In genomic region chrX:40055495-40055894, GRCh38 we compare ENCODE assay signal across 23 cellular contexts.
"Had no signal": no experiment of that assay in that cellular context is flagged by ENCODE, and none has a peak within 500 bp of the region (broad histone marks: within the 10 kb centered on the region; RNA-seq: fewer than 3 reads in every experiment).

No MANE protein-coding gene starts in this region.

- H3K27ac Mint-ChIP-seq: activated naive CD4-positive, alpha-beta T cell treated with anti-CD3 and anti-CD28 coated beads, Interleukin-2, amount 10 ng/mL, durations not matched to agents 7 days and 5 days; memory B cell; nephron; T-helper 2 cell treated with Interferon-gamma antibody and Interleukin-4, amounts not matched to agents 5 μg/mL and 100 μg/mL, for 36 hours; WTC11 had no signal

- H3K9me3 Mint-ChIP-seq: activated T-cell treated with anti-CD3 and anti-CD28 coated beads, Interleukin-2, amount 50 U/mL, for 4 hours had no signal

- H3K27me3 Mint-ChIP-seq: activated naive CD4-positive, alpha-beta T cell treated with anti-CD3 and anti-CD28 coated beads, Interleukin-2, amount 10 ng/mL, durations not matched to agents 7 days and 5 days; memory B cell; stimulated activated naive CD8-positive, alpha-beta T cell treated with anti-CD3 and anti-CD28 coated beads, Interleukin-15, amount 100 ng/mL, for 72 hours had no signal

- H3K27ac ChIP-seq: body of pancreas, esophagus muscularis mucosa, gastrocnemius medialis, parathyroid adenoma, tibial artery had no signal

- H3K4me3 Mint-ChIP-seq: activated naive CD4-positive, alpha-beta T cell treated with anti-CD3 and anti-CD28 coated beads, Interleukin-2, amount 10 ng/mL, durations not matched to agents 7 days and 5 days; activated T-cell treated with anti-CD3 and anti-CD28 coated beads, Interleukin-2, amount 50 U/mL, for 4 hours; memory B cell; nephron; stimulated activated naive CD8-positive, alpha-beta T cell treated with anti-CD3 and anti-CD28 coated beads, Interleukin-15, amount 100 ng/mL, for 72 hours; T-helper 2 cell treated with Interferon-gamma antibody and Interleukin-4, amounts not matched to agents 5 μg/mL and 100 μg/mL, for 36 hours; WTC11 had no signal

- FAIRE-seq: TTC549 had no signal

- DNase-seq: activated CD8-positive, alpha-beta memory T cell treated with anti-CD3 and anti-CD28 coated beads, Interleukin-2, amount 50 U/mL, for 4 hours; activated effector memory CD4-positive, alpha-beta T cell treated with anti-CD3 and anti-CD28 coated beads, Interleukin-2, amount 50 U/mL, for 16 hours; activated naive CD4-positive, alpha-beta T cell treated with anti-CD3 and anti-CD28 coated beads, Interleukin-2, amount 10 ng/mL, durations not matched to agents 7 days and 5 days; activated T-cell treated with anti-CD3 and anti-CD28 coated beads, Interleukin-2, amount 50 U/mL, for 4 hours; amygdala; body of pancreas; caudate nucleus; effector CD8-positive, alpha-beta T cell; gastrocnemius medialis; hypothalamus; islet precursor cell; left cardiac atrium; right cardiac atrium; stimulated activated CD4-positive, alpha-beta T cell treated with anti-CD3 and anti-CD28 coated beads, Interleukin-4, amount 100 ng/mL, for 24 hours; stimulated activated naive CD8-positive, alpha-beta T cell treated with anti-CD3 and anti-CD28 coated beads, Interleukin-15, amount 100 ng/mL, for 72 hours; tibial artery had no signal

- H2AFZ ChIP-seq: parathyroid adenoma had no signal

- H3K4me1 Mint-ChIP-seq: memory B cell; nephron; stimulated activated naive CD8-positive, alpha-beta T cell treated with anti-CD3 and anti-CD28 coated beads, Interleukin-15, amount 100 ng/mL, for 72 hours had no signal

- H3K9ac ChIP-seq: parathyroid adenoma had no signal

- H3K27me3 ChIP-seq: body of pancreas, gastrocnemius medialis, tibial artery had no signal

- H3K79me2 ChIP-seq: parathyroid adenoma had no signal

- ATAC-seq: activated T-cell treated with anti-CD3 and anti-CD28 coated beads, Interleukin-2, amount 50 U/mL, for 4 hours; body of pancreas; gastrocnemius medialis; left cardiac atrium; right cardiac atrium; stimulated activated naive CD8-positive, alpha-beta T cell treated with anti-CD3 and anti-CD28 coated beads, Interleukin-15, amount 100 ng/mL, for 72 hours; WTC11 had no signal

- H3K4me3 ChIP-seq: body of pancreas, esophagus muscularis mucosa, gastrocnemius medialis, tibial artery had no signal

- H3K4me1 ChIP-seq: body of pancreas, esophagus muscularis mucosa, gastrocnemius medialis, parathyroid adenoma, tibial artery had no signal
